In genomic region chr3:63937661-63938651, GRCh38 we compare ENCODE assay signal across 9 cellular contexts. TPM values are rescaled to one million over a fixed set of nuclear protein-coding genes. Genes with fewer than 3 reads are reported as not detected.
DNase-seq lines count a peak whose midpoint lies in the region; ATAC-seq and TF ChIP-seq lines count a peak whose summit lies in the region.
"Had no signal": no experiment of that assay in that cellular context is flagged by ENCODE, and none has a peak within 500 bp of the region (broad histone marks: within the 10 kb centered on the region; RNA-seq: fewer than 3 reads in every experiment).

No MANE protein-coding gene starts in this region.

- H3K27me3 Mint-ChIP-seq in T-helper 17 cell: no peaks in the 10 kb centered on the region

- H3K27me3 ChIP-seq in left ventricle myocardium inferior (ENCODE audit: low read depth) (no peaks in the 10 kb centered on the region), spleen (replicated peaks in 1 of 7) (no peaks in the 10 kb centered on the region)

- H3K4me1 ChIP-seq in left ventricle myocardium inferior: peaks cover 58% of the 10 kb centered on the region
- peaks cover 24 to 79% (median 59%) of the 10 kb centered on the region in 6 donors for H3K4me1 ChIP-seq in spleen

- no peaks in the 10 kb centered on the region for H3K36me3 ChIP-seq in left ventricle myocardium inferior
- H3K36me3 ChIP-seq in spleen: peaks cover 0 to 6% (median 0%) of the 10 kb centered on the region in 6 donors

- intact Hi-C loops in Right ventricle myocardium superior (cut with DNase I): no loop called here
- intact Hi-C loops in left ventricle myocardium inferior (cut with micrococcal nuclease): no loop called here
- intact Hi-C loops in spleen (cut with DNase I; ENCODE audit: low total_unique reads): no loop called here

- TF ChIP-seq CTCF in left ventricle myocardium inferior (IDR thresholded peaks at IDR 0.05; ENCODE audit: borderline replicate concordance): no peak
- no peak for TF ChIP-seq CTCF in spleen (IDR thresholded peaks at IDR 0.05 in 8 of 11, conservative IDR thresholded peaks at IDR 0.05 in 3 of 11)

- peak; percentile 28 for ATAC-seq in Right ventricle myocardium superior (ENCODE audit: poor library complexity)
- ATAC-seq in HG03108 (IDR thresholded peaks at IDR 0.05; ENCODE audit: unreplicated experiment): peak; percentile 54
- peak; percentile 49 for ATAC-seq in T-helper 17 cell

- H3K9me3 ChIP-seq in left ventricle myocardium inferior (replicated peaks) (no peaks in the 10 kb centered on the region), T-helper 17 cell (ENCODE audit: control insufficient read depth, low read length, poor library complexity, severe bottlenecking) (no peaks in the 10 kb centered on the region), spleen (no peaks in the 10 kb centered on the region)

- H3K27ac Mint-ChIP-seq in T-helper 17 cell: peak overlapping the region; percentile 59

- no peak for TF ChIP-seq POLR2A in spleen (IDR thresholded peaks at IDR 0.05)

- peaks cover 53% of the 10 kb centered on the region for H3K4me1 Mint-ChIP-seq in T-helper 17 cell

- no peak for DNase-seq in Right ventricle myocardium superior
- no peak for DNase-seq in left ventricle myocardium inferior
- no peak for DNase-seq in T-helper 17 cell
- no peak for DNase-seq in spleen
- no peak for DNase-seq in hippocampal formation (lab: John Stamatoyannopoulos, UW)
- no peak for DNase-seq in stimulated activated CD4-positive, alpha-beta T cell treated with anti-CD3 and anti-CD28 coated beads, Interleukin-1b, Interleukin-23, amount 100 ng/mL, for 48 hours
- no peak for DNase-seq in NCI-H2171 (lab: John Stamatoyannopoulos, UW)

- 48 to 68% (median 58%) methylated on average over 6 of the region's 6 CpGs for WGBS in spleen, 5 donors

- H3K27ac ChIP-seq in left ventricle myocardium inferior (replicated peaks) (no peak overlapping the region), spleen (peak overlapping the region in 7 of 8 donors; percentile 22 to 75 (median 47))

- H3K36me3 Mint-ChIP-seq in T-helper 17 cell (ENCODE audit: low read depth): peaks cover 2% of the 10 kb centered on the region

- no peak overlapping the region for H3K4me3 ChIP-seq in left ventricle myocardium inferior
- H3K4me3 ChIP-seq in spleen: no peak overlapping the region

- peak overlapping the region; percentile 36 for H3K4me3 Mint-ChIP-seq in T-helper 17 cell

RNA-seq across cellular contexts. Expression of gene SCAANT1, which starts 25.8 kb away (rescaled TPM):
- total RNA-seq in Right ventricle myocardium superior (not detected), left ventricle myocardium inferior (not detected), T-helper 17 cell (1 to 10 TPM in 1 of 2 donors, not detected in 1; 1.7 TPM), spleen (not detected)
- not detected for polyA plus RNA-seq in spleen
- total RNA-seq: subcutaneous adipose tissue had no signal
